ENCODE assay signal across 9 cellular contexts in genomic region chr15:49188933-49189332, GRCh38.
"Had no signal": no experiment of that assay in that cellular context is flagged by ENCODE, and none has a peak within 500 bp of the region (broad histone marks: within the 10 kb centered on the region; RNA-seq: fewer than 3 reads in every experiment).

No MANE protein-coding gene starts in this region.

- H3K27ac Mint-ChIP-seq: H9 had no signal

- DNase-seq: GOT3, H7, H9, HCEC 1CT had no signal

- ATAC-seq: HCT116 had no signal

- FAIRE-seq: H1, H54 had no signal

- H3K4me3 Mint-ChIP-seq: H9 had no signal

- H3K9me3 Mint-ChIP-seq: H9 had no signal

- H2AFZ ChIP-seq: GM23248 had no signal

- H3K9me3 ChIP-seq: HAP-1 had no signal

- H3K9ac ChIP-seq: GM23248 had no signal

- H3K36me3 ChIP-seq: HAP-1 had no signal

- H3K4me3 ChIP-seq: GM23248, HAP-1 had no signal
